In the genomic region with DNA sequence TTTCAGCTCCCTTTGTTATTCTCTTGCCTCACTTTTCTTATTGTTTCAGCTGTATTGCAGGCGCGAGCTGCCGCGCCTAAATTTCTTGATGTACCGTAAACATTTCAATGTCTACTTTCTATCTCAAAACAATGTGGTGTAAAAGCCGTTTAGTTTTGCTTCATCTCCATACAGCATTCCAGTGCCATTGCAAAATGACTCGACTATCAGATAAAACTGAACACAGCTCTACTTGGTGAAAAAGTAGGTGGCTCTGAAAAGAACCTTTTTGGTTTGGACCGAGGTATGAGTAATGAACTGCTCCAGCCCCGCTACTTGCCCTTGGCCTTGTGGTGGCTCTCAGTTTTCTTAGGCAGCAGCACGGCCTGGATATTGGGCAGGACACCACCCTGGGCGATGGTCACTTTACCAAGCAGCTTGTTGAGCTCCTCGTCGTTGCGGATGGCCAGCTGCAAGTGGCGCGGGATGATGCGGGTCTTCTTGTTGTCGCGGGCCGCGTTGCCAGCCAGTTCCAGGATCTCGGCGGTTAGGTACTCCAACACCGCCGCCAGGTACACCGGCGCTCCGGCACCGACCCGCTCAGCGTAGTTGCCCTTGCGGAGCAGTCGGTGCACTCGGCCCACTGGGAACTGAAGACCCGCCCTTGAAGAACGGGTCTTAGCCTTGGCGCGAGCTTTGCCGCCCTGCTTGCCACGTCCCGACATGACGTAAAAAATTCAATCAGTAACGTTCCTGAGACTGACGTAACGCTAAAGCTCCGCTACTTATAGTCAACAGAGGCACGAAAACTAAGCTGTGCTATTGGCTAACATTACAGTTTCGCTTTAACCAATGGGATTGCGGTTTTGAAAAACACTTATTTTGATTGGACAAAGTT, we compare ENCODE assay signal across 1 cellular context.
TF ChIP-seq lines count a peak whose summit lies in the region.

No MANE protein-coding gene starts in this region.

TF ChIP-seq in HepG2, 621 proteins besides CTCF, POLR2A, EP300 and RAD21 (continued from another document and continues in another):
- TF ChIP-seq, protein P1, sequence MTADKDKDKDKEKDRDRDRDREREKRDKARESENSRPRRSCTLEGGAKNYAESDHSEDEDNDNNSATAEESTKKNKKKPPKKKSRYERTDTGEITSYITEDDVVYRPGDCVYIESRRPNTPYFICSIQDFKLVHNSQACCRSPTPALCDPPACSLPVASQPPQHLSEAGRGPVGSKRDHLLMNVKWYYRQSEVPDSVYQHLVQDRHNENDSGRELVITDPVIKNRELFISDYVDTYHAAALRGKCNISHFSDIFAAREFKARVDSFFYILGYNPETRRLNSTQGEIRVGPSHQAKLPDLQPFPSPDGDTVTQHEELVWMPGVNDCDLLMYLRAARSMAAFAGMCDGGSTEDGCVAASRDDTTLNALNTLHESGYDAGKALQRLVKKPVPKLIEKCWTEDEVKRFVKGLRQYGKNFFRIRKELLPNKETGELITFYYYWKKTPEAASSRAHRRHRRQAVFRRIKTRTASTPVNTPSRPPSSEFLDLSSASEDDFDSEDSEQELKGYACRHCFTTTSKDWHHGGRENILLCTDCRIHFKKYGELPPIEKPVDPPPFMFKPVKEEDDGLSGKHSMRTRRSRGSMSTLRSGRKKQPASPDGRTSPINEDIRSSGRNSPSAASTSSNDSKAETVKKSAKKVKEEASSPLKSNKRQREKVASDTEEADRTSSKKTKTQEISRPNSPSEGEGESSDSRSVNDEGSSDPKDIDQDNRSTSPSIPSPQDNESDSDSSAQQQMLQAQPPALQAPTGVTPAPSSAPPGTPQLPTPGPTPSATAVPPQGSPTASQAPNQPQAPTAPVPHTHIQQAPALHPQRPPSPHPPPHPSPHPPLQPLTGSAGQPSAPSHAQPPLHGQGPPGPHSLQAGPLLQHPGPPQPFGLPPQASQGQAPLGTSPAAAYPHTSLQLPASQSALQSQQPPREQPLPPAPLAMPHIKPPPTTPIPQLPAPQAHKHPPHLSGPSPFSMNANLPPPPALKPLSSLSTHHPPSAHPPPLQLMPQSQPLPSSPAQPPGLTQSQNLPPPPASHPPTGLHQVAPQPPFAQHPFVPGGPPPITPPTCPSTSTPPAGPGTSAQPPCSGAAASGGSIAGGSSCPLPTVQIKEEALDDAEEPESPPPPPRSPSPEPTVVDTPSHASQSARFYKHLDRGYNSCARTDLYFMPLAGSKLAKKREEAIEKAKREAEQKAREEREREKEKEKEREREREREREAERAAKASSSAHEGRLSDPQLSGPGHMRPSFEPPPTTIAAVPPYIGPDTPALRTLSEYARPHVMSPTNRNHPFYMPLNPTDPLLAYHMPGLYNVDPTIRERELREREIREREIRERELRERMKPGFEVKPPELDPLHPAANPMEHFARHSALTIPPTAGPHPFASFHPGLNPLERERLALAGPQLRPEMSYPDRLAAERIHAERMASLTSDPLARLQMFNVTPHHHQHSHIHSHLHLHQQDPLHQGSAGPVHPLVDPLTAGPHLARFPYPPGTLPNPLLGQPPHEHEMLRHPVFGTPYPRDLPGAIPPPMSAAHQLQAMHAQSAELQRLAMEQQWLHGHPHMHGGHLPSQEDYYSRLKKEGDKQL (CRISPR knock-in tag; IDR thresholded peaks at IDR 0.05; ENCODE audit: low read depth) = no peak
- TF ChIP-seq, protein P2, sequence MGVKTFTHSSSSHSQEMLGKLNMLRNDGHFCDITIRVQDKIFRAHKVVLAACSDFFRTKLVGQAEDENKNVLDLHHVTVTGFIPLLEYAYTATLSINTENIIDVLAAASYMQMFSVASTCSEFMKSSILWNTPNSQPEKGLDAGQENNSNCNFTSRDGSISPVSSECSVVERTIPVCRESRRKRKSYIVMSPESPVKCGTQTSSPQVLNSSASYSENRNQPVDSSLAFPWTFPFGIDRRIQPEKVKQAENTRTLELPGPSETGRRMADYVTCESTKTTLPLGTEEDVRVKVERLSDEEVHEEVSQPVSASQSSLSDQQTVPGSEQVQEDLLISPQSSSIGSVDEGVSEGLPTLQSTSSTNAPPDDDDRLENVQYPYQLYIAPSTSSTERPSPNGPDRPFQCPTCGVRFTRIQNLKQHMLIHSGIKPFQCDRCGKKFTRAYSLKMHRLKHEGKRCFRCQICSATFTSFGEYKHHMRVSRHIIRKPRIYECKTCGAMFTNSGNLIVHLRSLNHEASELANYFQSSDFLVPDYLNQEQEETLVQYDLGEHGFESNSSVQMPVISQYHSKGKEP (CRISPR knock-in tag; IDR thresholded peaks at IDR 0.05) = peak; percentile 38; the same call in 1 of the 2 replicates
- TF ChIP-seq ZNF703 (CRISPR knock-in tag; IDR thresholded peaks at IDR 0.05; ENCODE audit: borderline replicate concordance) (no peak), TCF7L2 (IDR thresholded peaks at IDR 0.05; ENCODE audit: low read depth, low read length) (no peak), NFKB2 (CRISPR knock-in tag; IDR thresholded peaks at IDR 0.05; ENCODE audit: borderline replicate concordance) (peak; percentile 86; the same call in 1 of the 2 replicates), NBN (conservative IDR thresholded peaks at IDR 0.05) (no peak), DNMT3B (CRISPR knock-in tag; conservative IDR thresholded peaks at IDR 0.05) (no peak; the same call in 1 of the 2 replicates), U2AF2 (IDR thresholded peaks at IDR 0.05; ENCODE audit: low read depth, low read length) (0 out of 2 replicates have a peak, but pooled peaks have one; percentile 37), ZNF350 (CRISPR knock-in tag; IDR thresholded peaks at IDR 0.05; ENCODE audit: borderline replicate concordance, low read depth) (no peak; the same call in 1 of the 2 replicates)
- TF ChIP-seq, protein P3, sequence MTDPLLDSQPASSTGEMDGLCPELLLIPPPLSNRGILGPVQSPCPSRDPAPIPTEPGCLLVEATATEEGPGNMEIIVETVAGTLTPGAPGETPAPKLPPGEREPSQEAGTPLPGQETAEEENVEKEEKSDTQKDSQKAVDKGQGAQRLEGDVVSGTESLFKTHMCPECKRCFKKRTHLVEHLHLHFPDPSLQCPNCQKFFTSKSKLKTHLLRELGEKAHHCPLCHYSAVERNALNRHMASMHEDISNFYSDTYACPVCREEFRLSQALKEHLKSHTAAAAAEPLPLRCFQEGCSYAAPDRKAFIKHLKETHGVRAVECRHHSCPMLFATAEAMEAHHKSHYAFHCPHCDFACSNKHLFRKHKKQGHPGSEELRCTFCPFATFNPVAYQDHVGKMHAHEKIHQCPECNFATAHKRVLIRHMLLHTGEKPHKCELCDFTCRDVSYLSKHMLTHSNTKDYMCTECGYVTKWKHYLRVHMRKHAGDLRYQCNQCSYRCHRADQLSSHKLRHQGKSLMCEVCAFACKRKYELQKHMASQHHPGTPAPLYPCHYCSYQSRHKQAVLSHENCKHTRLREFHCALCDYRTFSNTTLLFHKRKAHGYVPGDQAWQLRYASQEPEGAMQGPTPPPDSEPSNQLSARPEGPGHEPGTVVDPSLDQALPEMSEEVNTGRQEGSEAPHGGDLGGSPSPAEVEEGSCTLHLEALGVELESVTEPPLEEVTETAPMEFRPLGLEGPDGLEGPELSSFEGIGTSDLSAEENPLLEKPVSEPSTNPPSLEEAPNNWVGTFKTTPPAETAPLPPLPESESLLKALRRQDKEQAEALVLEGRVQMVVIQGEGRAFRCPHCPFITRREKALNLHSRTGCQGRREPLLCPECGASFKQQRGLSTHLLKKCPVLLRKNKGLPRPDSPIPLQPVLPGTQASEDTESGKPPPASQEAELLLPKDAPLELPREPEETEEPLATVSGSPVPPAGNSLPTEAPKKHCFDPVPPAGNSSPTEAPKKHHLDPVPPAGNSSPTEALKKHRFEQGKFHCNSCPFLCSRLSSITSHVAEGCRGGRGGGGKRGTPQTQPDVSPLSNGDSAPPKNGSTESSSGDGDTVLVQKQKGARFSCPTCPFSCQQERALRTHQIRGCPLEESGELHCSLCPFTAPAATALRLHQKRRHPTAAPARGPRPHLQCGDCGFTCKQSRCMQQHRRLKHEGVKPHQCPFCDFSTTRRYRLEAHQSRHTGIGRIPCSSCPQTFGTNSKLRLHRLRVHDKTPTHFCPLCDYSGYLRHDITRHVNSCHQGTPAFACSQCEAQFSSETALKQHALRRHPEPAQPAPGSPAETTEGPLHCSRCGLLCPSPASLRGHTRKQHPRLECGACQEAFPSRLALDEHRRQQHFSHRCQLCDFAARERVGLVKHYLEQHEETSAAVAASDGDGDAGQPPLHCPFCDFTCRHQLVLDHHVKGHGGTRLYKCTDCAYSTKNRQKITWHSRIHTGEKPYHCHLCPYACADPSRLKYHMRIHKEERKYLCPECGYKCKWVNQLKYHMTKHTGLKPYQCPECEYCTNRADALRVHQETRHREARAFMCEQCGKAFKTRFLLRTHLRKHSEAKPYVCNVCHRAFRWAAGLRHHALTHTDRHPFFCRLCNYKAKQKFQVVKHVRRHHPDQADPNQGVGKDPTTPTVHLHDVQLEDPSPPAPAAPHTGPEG (CRISPR knock-in tag; IDR thresholded peaks at IDR 0.05) = peak; percentile 16
- TF ChIP-seq, protein P4, sequence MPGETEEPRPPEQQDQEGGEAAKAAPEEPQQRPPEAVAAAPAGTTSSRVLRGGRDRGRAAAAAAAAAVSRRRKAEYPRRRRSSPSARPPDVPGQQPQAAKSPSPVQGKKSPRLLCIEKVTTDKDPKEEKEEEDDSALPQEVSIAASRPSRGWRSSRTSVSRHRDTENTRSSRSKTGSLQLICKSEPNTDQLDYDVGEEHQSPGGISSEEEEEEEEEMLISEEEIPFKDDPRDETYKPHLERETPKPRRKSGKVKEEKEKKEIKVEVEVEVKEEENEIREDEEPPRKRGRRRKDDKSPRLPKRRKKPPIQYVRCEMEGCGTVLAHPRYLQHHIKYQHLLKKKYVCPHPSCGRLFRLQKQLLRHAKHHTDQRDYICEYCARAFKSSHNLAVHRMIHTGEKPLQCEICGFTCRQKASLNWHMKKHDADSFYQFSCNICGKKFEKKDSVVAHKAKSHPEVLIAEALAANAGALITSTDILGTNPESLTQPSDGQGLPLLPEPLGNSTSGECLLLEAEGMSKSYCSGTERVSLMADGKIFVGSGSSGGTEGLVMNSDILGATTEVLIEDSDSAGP (CRISPR knock-in tag; IDR thresholded peaks at IDR 0.05; ENCODE audit: borderline replicate concordance) = peak; percentile 76
- TF ChIP-seq, protein P5, sequence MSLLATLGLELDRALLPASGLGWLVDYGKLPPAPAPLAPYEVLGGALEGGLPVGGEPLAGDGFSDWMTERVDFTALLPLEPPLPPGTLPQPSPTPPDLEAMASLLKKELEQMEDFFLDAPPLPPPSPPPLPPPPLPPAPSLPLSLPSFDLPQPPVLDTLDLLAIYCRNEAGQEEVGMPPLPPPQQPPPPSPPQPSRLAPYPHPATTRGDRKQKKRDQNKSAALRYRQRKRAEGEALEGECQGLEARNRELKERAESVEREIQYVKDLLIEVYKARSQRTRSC (CRISPR knock-in tag; IDR thresholded peaks at IDR 0.05; ENCODE audit: low read depth) = no peak
- TF ChIP-seq, protein P6, sequence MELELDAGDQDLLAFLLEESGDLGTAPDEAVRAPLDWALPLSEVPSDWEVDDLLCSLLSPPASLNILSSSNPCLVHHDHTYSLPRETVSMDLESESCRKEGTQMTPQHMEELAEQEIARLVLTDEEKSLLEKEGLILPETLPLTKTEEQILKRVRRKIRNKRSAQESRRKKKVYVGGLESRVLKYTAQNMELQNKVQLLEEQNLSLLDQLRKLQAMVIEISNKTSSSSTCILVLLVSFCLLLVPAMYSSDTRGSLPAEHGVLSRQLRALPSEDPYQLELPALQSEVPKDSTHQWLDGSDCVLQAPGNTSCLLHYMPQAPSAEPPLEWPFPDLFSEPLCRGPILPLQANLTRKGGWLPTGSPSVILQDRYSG (CRISPR knock-in tag; IDR thresholded peaks at IDR 0.05) = no peak
- TF ChIP-seq, protein P7, sequence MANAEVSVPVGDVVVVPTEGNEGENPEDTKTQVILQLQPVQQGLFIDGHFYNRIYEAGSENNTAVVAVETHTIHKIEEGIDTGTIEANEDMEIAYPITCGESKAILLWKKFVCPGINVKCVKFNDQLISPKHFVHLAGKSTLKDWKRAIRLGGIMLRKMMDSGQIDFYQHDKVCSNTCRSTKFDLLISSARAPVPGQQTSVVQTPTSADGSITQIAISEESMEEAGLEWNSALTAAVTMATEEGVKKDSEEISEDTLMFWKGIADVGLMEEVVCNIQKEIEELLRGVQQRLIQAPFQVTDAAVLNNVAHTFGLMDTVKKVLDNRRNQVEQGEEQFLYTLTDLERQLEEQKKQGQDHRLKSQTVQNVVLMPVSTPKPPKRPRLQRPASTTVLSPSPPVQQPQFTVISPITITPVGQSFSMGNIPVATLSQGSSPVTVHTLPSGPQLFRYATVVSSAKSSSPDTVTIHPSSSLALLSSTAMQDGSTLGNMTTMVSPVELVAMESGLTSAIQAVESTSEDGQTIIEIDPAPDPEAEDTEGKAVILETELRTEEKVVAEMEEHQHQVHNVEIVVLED (CRISPR knock-in tag; IDR thresholded peaks at IDR 0.05; ENCODE audit: borderline replicate concordance) = peak; percentile 71
- TF ChIP-seq, protein P8, sequence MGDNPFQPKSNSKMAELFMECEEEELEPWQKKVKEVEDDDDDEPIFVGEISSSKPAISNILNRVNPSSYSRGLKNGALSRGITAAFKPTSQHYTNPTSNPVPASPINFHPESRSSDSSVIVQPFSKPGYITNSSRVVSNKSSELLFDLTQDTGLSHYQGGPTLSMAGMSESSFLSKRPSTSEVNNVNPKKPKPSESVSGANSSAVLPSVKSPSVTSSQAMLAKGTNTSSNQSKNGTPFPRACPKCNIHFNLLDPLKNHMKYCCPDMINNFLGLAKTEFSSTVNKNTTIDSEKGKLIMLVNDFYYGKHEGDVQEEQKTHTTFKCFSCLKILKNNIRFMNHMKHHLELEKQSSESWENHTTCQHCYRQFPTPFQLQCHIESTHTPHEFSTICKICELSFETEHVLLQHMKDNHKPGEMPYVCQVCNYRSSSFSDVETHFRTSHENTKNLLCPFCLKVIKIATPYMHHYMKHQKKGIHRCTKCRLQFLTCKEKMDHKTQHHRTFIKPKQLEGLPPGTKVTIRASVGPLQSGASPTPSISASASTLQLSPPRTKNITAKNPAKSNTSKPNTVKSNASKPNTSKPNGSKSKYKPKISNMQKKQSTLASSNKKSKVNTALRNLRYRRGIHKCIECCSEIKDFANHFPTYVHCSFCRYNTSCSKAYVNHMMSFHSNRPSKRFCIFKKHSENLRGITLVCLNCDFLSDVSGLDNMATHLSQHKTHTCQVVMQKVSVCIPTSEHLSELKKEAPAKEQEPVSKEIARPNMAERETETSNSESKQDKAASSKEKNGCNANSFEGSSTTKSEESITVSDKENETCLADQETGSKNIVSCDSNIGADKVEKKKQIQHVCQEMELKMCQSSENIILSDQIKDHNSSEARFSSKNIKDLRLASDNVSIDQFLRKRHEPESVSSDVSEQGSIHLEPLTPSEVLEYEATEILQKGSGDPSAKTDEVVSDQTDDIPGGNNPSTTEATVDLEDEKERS (CRISPR knock-in tag; IDR thresholded peaks at IDR 0.05) = no peak; the same call in 1 of the 2 replicates
- TF ChIP-seq, protein P9, sequence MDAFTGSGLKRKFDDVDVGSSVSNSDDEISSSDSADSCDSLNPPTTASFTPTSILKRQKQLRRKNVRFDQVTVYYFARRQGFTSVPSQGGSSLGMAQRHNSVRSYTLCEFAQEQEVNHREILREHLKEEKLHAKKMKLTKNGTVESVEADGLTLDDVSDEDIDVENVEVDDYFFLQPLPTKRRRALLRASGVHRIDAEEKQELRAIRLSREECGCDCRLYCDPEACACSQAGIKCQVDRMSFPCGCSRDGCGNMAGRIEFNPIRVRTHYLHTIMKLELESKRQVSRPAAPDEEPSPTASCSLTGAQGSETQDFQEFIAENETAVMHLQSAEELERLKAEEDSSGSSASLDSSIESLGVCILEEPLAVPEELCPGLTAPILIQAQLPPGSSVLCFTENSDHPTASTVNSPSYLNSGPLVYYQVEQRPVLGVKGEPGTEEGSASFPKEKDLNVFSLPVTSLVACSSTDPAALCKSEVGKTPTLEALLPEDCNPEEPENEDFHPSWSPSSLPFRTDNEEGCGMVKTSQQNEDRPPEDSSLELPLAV (CRISPR knock-in tag; conservative IDR thresholded peaks at IDR 0.05; ENCODE audit: low read depth) = no peak
- TF ChIP-seq, protein P10, sequence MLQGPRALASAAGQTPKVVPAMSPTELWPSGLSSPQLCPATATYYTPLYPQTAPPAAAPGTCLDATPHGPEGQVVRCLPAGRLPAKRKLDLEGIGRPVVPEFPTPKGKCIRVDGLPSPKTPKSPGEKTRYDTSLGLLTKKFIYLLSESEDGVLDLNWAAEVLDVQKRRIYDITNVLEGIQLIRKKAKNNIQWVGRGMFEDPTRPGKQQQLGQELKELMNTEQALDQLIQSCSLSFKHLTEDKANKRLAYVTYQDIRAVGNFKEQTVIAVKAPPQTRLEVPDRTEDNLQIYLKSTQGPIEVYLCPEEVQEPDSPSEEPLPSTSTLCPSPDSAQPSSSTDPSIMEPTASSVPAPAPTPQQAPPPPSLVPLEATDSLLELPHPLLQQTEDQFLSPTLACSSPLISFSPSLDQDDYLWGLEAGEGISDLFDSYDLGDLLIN (CRISPR knock-in tag; IDR thresholded peaks at IDR 0.05; ENCODE audit: borderline replicate concordance) = peak; percentile 95
